8 cellular contexts compared by ENCODE assay signal in the genomic region with DNA sequence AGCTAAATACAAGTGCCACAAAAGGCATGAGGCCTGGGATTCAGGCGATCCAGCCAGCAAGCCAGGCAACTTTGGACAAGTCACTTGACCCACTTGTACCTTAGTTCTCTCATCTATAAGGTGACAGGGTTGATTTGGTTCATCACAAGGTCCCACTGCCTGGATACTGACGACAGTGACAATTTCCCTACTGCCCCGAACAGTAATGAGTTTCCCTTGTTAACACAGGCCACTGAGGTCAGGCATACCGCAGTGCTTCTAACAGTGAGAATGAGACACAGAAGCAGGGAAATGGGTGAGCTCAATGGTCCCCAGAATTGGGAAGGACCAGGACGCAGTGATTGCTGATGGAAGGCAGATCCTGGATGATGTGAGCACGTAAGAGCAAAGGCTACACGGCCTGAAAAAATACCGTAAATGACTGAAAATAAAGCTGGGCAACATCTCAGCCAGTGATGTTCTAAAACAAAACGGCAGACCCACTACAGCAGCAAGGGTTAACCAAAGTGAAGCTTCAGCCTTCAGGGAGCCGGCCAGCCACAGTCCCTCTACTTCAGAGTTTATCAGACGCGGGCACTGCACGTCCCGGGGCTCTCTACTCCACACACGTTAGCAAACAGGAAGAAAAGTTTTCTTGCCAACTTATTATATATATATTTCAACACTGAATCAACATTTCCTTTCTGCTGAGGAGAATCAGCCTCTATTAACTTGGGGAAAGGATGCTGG. TPM values are rescaled to one million over a fixed set of nuclear protein-coding genes. Genes with fewer than 3 reads are reported as not detected.
DNase-seq lines count a peak whose midpoint lies in the region; ATAC-seq lines count a peak whose summit lies in the region.

No MANE protein-coding gene starts in this region.

- H3K4me3 ChIP-seq in skeletal muscle cell (ENCODE audit: low read depth, low read length) = peak overlapping the region; percentile 88

- POLR2A ChIA-PET in activated CD4-positive, alpha-beta memory T cell treated with anti-CD3 and anti-CD28 coated beads for 36 hours (lab: Charles Lee) = interaction anchor here (0.8 to 4.0 kb wide), 3 partner anchors 9 to 29 kb away, joined by 3 to 44 read pairs (median 9); no protein-coding TSS in a partner anchor

- peak overlapping the region; percentile 79 for H3K4me3 Mint-ChIP-seq in activated CD4-positive, alpha-beta memory T cell treated with anti-CD3 and anti-CD28 coated beads for 36 hours

- intact Hi-C loops in activated CD4-positive, alpha-beta memory T cell treated with anti-CD3 and anti-CD28 coated beads for 36 hours (cut with micrococcal nuclease) = loop anchor here (1.0 to 10.0 kb wide), 6 partner anchors 9 to 509 kb away; a partner anchor contains a TSS
- intact Hi-C loops in left cardiac atrium (cut with DNase I) = no loop called here

- DNase-seq in activated CD4-positive, alpha-beta memory T cell treated with anti-CD3 and anti-CD28 coated beads for 36 hours = no peak
- DNase-seq in left cardiac atrium (no peak), skeletal muscle cell (ENCODE audit: low read depth) (no peak), SHP77 treated with DMSO at 0.1 percent for 48 hours (lab: John Stamatoyannopoulos, UW) (no peak)
- DNase-seq in NK-92 treated with Interleukin-12 subunit alpha and Interleukin-12 subunit beta, amount 100 ng/mL, for 24 hours (lab: John Stamatoyannopoulos, UW) = no peak

- peak; percentile 2 for ATAC-seq in GM21717 (IDR thresholded peaks at IDR 0.05; ENCODE audit: unreplicated experiment)
- ATAC-seq in left cardiac atrium = peak; percentile 1 to 6
- ATAC-seq in GM19397 (IDR thresholded peaks at IDR 0.05; ENCODE audit: unreplicated experiment) = no peak
- no peak for ATAC-seq in HG03469 (IDR thresholded peaks at IDR 0.05; ENCODE audit: unreplicated experiment)

- H3K36me3 Mint-ChIP-seq in activated CD4-positive, alpha-beta memory T cell treated with anti-CD3 and anti-CD28 coated beads for 36 hours = peaks cover 32% of the 10 kb centered on the region

- CTCF ChIA-PET in activated CD4-positive, alpha-beta memory T cell treated with anti-CD3 and anti-CD28 coated beads for 36 hours (lab: Charles Lee) = interaction anchor here (0.6 to 4.5 kb wide), 8 partner anchors 9 to 226 kb away, joined by 3 to 32 read pairs (median 5); no protein-coding TSS in a partner anchor

- peaks cover 73% of the 10 kb centered on the region for H3K4me1 Mint-ChIP-seq in activated CD4-positive, alpha-beta memory T cell treated with anti-CD3 and anti-CD28 coated beads for 36 hours (ENCODE audit: low read depth)

- H3K27ac Mint-ChIP-seq in activated CD4-positive, alpha-beta memory T cell treated with anti-CD3 and anti-CD28 coated beads for 36 hours = peak overlapping the region; percentile 87

- no peaks in the 10 kb centered on the region for H3K27me3 Mint-ChIP-seq in activated CD4-positive, alpha-beta memory T cell treated with anti-CD3 and anti-CD28 coated beads for 36 hours

- no peaks in the 10 kb centered on the region for H3K9me3 Mint-ChIP-seq in activated CD4-positive, alpha-beta memory T cell treated with anti-CD3 and anti-CD28 coated beads for 36 hours

RNA-seq across cellular contexts. Expression of a gene that starts 0.8 kb away (rescaled TPM):
- total RNA-seq in activated CD4-positive, alpha-beta memory T cell treated with anti-CD3 and anti-CD28 coated beads for 36 hours = 100 to 1,000 TPM; 101 to 106 TPM
- total RNA-seq in left cardiac atrium = 100 to 1,000 TPM in 1 of 2 donors, 10 to 100 TPM in 1; 95.8 to 133 TPM

RNA-seq across cellular contexts. Expression of a gene that starts 59.3 kb away (rescaled TPM):
- total RNA-seq in activated CD4-positive, alpha-beta memory T cell treated with anti-CD3 and anti-CD28 coated beads for 36 hours = 10 to 100 TPM; 17.9 to 20.5 TPM
- 10 to 100 TPM; 14.4 to 16.8 TPM for total RNA-seq in left cardiac atrium

Comparison
In these comparisons a context has a peak if more than half of its experiments do, and no peak if none do; other contexts are left out.
1. ATAC-seq: peak in GM21717 (single experiment) and left cardiac atrium (2 of 2); none in GM19397 (single experiment) and HG03469 (single experiment).